8 cellular contexts compared by ENCODE assay signal in genomic region chr1:219174672-219175564, GRCh38. TPM values are rescaled to one million over a fixed set of nuclear protein-coding genes. Genes with fewer than 3 reads are reported as not detected.
DNase-seq lines count a peak whose midpoint lies in the region; ATAC-seq and TF ChIP-seq lines count a peak whose summit lies in the region.

No MANE protein-coding gene starts in this region.

- H3K27ac ChIP-seq in vagina: peak overlapping the region; percentile 95

- TF ChIP-seq CTCF in WI38 (IDR thresholded peaks at IDR 0.05; ENCODE audit: low read depth, low read length) (no peak), vagina (IDR thresholded peaks at IDR 0.05) (no peak)

- H3K9me3 ChIP-seq in mucosa of stomach (ENCODE audit: control insufficient read depth, low read length) (no peaks in the 10 kb centered on the region), vagina (no peaks in the 10 kb centered on the region)

- H3K4me1 ChIP-seq in mucosa of stomach (ENCODE audit: control insufficient read depth, insufficient read depth, low read length) (peaks cover 14% of the 10 kb centered on the region), vagina (peaks cover 60% of the 10 kb centered on the region)

- peak overlapping the region; percentile 91 for H3K9ac ChIP-seq in mucosa of stomach (ENCODE audit: low read length)

- intact Hi-C loops in vagina (cut with DNase I): no loop called here

- ATAC-seq in GM18909 (IDR thresholded peaks at IDR 0.05; ENCODE audit: poor library complexity, unreplicated experiment) (peak; percentile 30), HG03460 (IDR thresholded peaks at IDR 0.05; ENCODE audit: unreplicated experiment) (peak; percentile 34)

- DNase-seq in Ammon's horn (ENCODE audit: low spot score): peak; percentile 28
- DNase-seq in erythroblast (lab: John Stamatoyannopoulos, UW): peak; percentile 40 to 66
- no peak for DNase-seq in vagina (ENCODE audit: extremely low spot score in 2 of 2)
- no peak for DNase-seq in ureter (ENCODE audit: low spot score)

- H3K27me3 ChIP-seq in mucosa of stomach (ENCODE audit: control insufficient read depth, insufficient read depth, low read length): no peaks in the 10 kb centered on the region
- no peaks in the 10 kb centered on the region for H3K27me3 ChIP-seq in vagina

- H3K4me3 ChIP-seq in WI38 (ENCODE audit: low read depth, low read length): peak overlapping the region; percentile 85
- H3K4me3 ChIP-seq in mucosa of stomach (ENCODE audit: low read length): peak overlapping the region; percentile 94
- H3K4me3 ChIP-seq in vagina: peak overlapping the region; percentile 61 to 65

- no peaks in the 10 kb centered on the region for H3K36me3 ChIP-seq in mucosa of stomach (ENCODE audit: control insufficient read depth, insufficient read depth, low read length)
- H3K36me3 ChIP-seq in vagina: no peaks in the 10 kb centered on the region

- TF ChIP-seq POLR2A in erythroblast (IDR thresholded peaks at IDR 0.05; ENCODE audit: low read length) (no peak), vagina (IDR thresholded peaks at IDR 0.05) (no peak)

RNA-seq across cellular contexts. Expression of gene LYPLAL1, which starts 1.2 kb away (rescaled TPM):
- 14.0 TPM for total RNA-seq in vagina
- 49.9 TPM for total RNA-seq in ureter

Comparison
In these comparisons a context has a peak if more than half of its experiments do, and no peak if none do; other contexts are left out.
1. DNase-seq: peak in Ammon's horn (single experiment) and erythroblast (2 of 2); none in vagina (0 of 2) and ureter (single experiment).
2. Peak in every context shown above with its lines, with median percentiles within 50 percentile points of each other: H3K4me3 ChIP-seq.